Comparison of ENCODE assay signal across 1 cellular context in the genomic region with DNA sequence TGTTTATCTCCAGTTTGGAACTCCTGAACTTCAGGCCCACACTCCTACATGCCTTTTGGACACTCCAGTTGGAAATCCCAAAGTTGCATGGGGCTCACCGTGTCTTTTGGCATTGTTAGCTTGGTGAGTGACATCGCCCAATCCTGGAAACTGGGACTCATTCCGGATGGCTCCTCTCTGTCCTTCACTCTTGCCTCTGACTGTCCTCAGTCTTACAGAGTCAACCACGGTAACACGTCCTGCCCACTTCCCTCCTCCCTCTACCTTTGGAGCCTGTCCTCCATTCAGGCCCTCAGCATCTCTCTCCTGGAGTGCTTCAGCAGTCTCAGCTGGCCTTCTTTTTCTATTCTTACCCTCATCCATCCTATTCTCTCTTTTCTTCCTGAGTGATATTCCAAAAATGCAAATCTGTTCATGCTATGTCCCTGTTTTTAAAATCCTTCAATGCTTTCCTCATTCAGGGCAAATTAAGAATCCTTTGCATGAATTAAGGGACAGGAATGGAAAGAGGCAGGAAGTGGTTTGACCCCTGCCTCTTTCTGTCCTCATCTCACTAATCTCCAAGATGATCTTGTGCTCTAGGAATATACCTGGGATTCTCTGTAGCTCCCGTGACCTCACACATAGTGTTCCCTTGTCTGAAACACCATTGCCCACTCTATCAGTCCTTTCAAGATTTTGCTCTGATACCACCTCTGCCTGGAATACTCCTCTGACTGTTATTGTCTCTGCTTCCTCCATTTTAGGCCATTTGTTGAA.
TF ChIP-seq lines count a peak whose summit lies in the region.

No MANE protein-coding gene starts in this region.

TF ChIP-seq in HCT116, 20 proteins besides CTCF, POLR2A, EP300 and RAD21 (continued from another document):
- TF ChIP-seq FOSL1 (IDR thresholded peaks at IDR 0.05; ENCODE audit: low read depth): no peak
- TF ChIP-seq SRF (IDR thresholded peaks at IDR 0.05; ENCODE audit: low read depth): no peak
- TF ChIP-seq, protein P1, sequence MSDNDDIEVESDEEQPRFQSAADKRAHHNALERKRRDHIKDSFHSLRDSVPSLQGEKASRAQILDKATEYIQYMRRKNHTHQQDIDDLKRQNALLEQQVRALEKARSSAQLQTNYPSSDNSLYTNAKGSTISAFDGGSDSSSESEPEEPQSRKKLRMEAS (IDR thresholded peaks at IDR 0.05): no peak
- TF ChIP-seq CEBPB (IDR thresholded peaks at IDR 0.05; ENCODE audit: low read depth): no peak
- TF ChIP-seq ZFX (IDR thresholded peaks at IDR 0.05): no peak
- TF ChIP-seq POLR2AphosphoS5 (IDR thresholded peaks at IDR 0.05; ENCODE audit: low read depth, low read length): no peak
- no peak for TF ChIP-seq REST (IDR thresholded peaks at IDR 0.05; ENCODE audit: low read depth)
- TF ChIP-seq JUND (IDR thresholded peaks at IDR 0.05): no peak
- TF ChIP-seq ZBTB33 (IDR thresholded peaks at IDR 0.05; ENCODE audit: extremely low read depth, insufficient replicate concordance, low read length): no peak
- no peak for TF ChIP-seq SP1 (IDR thresholded peaks at IDR 0.05; ENCODE audit: low read depth)
- TF ChIP-seq EZH2 (IDR thresholded peaks at IDR 0.05): no peak
